1 cellular context compared by ENCODE assay signal in genomic region chr12:56041579-56042429, GRCh38.
TF ChIP-seq lines count a peak whose summit lies in the region.

Gene RPS26, plus strand, starts transcription at chr12:56041918. Its CDS starts 249 bp downstream, at chr12:56042167.

TF ChIP-seq in HepG2, 621 proteins besides CTCF, POLR2A, EP300 and RAD21 (continued from another document and continues in another):
- TF ChIP-seq REPIN1 (CRISPR knock-in tag; IDR thresholded peaks at IDR 0.05; ENCODE audit: borderline replicate concordance, low read depth) (peak; percentile 70; the same call in 1 of the 2 replicates), ZNF839 (CRISPR knock-in tag; IDR thresholded peaks at IDR 0.05; ENCODE audit: borderline replicate concordance) (0 out of 2 replicates have a peak, but pooled peaks have one; percentile 51), ZBTB44 (CRISPR knock-in tag; IDR thresholded peaks at IDR 0.05) (no peak), CCAR2 (optimal IDR thresholded peaks at IDR 0.05; ENCODE audit: low read depth, low read length) (peak; percentile 56), WIZ (CRISPR knock-in tag; IDR thresholded peaks at IDR 0.05) (no peak), ARID3A (IDR thresholded peaks at IDR 0.05; ENCODE audit: low read depth, low read length) (no peak), ZSCAN29 (CRISPR knock-in tag; conservative IDR thresholded peaks at IDR 0.05) (0 out of 2 replicates have a peak, but pooled peaks have one; percentile 28), FOXO4 (CRISPR knock-in tag; conservative IDR thresholded peaks at IDR 0.05) (no peak), ZNF205 (CRISPR knock-in tag; IDR thresholded peaks at IDR 0.05) (peak; percentile 23), BORCS8-MEF2B (CRISPR knock-in tag; IDR thresholded peaks at IDR 0.05) (peak; percentile 77; the same call in 1 of the 2 replicates), ZNF318 (CRISPR knock-in tag; IDR thresholded peaks at IDR 0.05) (no peak), ZNF12 (CRISPR knock-in tag; IDR thresholded peaks at IDR 0.05) (0 out of 2 replicates have a peak, but pooled peaks have one; percentile 11), FOSL1 (CRISPR knock-in tag; IDR thresholded peaks at IDR 0.05; ENCODE audit: borderline replicate concordance) (no peak; the same call in 1 of the 2 replicates), SPEN (CRISPR knock-in tag; IDR thresholded peaks at IDR 0.05; ENCODE audit: low read depth) (peak; percentile 94; the same call in 1 of the 2 replicates), ZNF550 (CRISPR knock-in tag; IDR thresholded peaks at IDR 0.05; ENCODE audit: borderline replicate concordance) (peak; percentile 58; the same call in 1 of the 2 replicates), ZNF20 (CRISPR knock-in tag; IDR thresholded peaks at IDR 0.05) (no peak; the same call in 1 of the 2 replicates), CHD4 (IDR thresholded peaks at IDR 0.05; ENCODE audit: borderline replicate concordance, low read length) (no peak), ZNF124 (CRISPR knock-in tag; IDR thresholded peaks at IDR 0.05) (peak; percentile 97), ZNF317 (CRISPR knock-in tag; IDR thresholded peaks at IDR 0.05) (peak; percentile 78; the same call in 1 of the 2 replicates)
- TF ChIP-seq, protein P1, sequence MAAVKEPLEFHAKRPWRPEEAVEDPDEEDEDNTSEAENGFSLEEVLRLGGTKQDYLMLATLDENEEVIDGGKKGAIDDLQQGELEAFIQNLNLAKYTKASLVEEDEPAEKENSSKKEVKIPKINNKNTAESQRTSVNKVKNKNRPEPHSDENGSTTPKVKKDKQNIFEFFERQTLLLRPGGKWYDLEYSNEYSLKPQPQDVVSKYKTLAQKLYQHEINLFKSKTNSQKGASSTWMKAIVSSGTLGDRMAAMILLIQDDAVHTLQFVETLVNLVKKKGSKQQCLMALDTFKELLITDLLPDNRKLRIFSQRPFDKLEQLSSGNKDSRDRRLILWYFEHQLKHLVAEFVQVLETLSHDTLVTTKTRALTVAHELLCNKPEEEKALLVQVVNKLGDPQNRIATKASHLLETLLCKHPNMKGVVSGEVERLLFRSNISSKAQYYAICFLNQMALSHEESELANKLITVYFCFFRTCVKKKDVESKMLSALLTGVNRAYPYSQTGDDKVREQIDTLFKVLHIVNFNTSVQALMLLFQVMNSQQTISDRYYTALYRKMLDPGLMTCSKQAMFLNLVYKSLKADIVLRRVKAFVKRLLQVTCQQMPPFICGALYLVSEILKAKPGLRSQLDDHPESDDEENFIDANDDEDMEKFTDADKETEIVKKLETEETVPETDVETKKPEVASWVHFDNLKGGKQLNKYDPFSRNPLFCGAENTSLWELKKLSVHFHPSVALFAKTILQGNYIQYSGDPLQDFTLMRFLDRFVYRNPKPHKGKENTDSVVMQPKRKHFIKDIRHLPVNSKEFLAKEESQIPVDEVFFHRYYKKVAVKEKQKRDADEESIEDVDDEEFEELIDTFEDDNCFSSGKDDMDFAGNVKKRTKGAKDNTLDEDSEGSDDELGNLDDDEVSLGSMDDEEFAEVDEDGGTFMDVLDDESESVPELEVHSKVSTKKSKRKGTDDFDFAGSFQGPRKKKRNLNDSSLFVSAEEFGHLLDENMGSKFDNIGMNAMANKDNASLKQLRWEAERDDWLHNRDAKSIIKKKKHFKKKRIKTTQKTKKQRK (IDR thresholded peaks at IDR 0.05; ENCODE audit: low read length), result no peak
- TF ChIP-seq, protein P2, sequence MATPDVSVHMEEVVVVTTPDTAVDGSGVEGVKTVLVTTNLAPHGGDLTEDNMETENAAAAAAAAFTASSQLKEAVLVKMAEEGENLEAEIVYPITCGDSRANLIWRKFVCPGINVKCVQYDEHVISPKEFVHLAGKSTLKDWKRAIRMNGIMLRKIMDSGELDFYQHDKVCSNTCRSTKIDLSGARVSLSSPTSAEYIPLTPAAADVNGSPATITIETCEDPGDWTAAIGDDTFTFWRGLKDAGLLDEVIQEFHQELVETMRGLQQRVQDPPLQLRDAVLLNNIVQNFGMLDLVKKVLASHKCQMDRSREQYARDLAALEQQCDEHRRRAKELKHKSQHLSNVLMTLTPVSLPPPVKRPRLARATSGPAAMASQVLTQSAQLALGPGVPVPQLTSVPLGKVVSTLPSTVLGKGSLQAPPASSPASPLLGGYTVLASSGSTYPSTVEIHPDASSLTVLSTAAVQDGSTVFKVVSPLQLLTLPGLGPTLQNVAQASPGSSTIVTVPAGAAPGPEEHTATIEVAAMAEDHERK (CRISPR knock-in tag; IDR thresholded peaks at IDR 0.05; ENCODE audit: low read depth), result peak; percentile 92
- TF ChIP-seq, protein P3, sequence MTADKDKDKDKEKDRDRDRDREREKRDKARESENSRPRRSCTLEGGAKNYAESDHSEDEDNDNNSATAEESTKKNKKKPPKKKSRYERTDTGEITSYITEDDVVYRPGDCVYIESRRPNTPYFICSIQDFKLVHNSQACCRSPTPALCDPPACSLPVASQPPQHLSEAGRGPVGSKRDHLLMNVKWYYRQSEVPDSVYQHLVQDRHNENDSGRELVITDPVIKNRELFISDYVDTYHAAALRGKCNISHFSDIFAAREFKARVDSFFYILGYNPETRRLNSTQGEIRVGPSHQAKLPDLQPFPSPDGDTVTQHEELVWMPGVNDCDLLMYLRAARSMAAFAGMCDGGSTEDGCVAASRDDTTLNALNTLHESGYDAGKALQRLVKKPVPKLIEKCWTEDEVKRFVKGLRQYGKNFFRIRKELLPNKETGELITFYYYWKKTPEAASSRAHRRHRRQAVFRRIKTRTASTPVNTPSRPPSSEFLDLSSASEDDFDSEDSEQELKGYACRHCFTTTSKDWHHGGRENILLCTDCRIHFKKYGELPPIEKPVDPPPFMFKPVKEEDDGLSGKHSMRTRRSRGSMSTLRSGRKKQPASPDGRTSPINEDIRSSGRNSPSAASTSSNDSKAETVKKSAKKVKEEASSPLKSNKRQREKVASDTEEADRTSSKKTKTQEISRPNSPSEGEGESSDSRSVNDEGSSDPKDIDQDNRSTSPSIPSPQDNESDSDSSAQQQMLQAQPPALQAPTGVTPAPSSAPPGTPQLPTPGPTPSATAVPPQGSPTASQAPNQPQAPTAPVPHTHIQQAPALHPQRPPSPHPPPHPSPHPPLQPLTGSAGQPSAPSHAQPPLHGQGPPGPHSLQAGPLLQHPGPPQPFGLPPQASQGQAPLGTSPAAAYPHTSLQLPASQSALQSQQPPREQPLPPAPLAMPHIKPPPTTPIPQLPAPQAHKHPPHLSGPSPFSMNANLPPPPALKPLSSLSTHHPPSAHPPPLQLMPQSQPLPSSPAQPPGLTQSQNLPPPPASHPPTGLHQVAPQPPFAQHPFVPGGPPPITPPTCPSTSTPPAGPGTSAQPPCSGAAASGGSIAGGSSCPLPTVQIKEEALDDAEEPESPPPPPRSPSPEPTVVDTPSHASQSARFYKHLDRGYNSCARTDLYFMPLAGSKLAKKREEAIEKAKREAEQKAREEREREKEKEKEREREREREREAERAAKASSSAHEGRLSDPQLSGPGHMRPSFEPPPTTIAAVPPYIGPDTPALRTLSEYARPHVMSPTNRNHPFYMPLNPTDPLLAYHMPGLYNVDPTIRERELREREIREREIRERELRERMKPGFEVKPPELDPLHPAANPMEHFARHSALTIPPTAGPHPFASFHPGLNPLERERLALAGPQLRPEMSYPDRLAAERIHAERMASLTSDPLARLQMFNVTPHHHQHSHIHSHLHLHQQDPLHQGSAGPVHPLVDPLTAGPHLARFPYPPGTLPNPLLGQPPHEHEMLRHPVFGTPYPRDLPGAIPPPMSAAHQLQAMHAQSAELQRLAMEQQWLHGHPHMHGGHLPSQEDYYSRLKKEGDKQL (CRISPR knock-in tag; IDR thresholded peaks at IDR 0.05; ENCODE audit: low read depth), result peak; percentile 66; the same call in 1 of the 2 replicates
